In genomic region chr11:119726585-119727522, GRCh38 we compare ENCODE assay signal across 1 cellular context.
TF ChIP-seq lines count a peak whose summit lies in the region.

No MANE protein-coding gene starts in this region.

TF ChIP-seq in WTC11, 78 proteins besides CTCF, POLR2A, EP300 and RAD21 (continued from another document):
- TF ChIP-seq USF1 (CRISPR knock-in tag; IDR thresholded peaks at IDR 0.05), result peak; percentile 55
- TF ChIP-seq, protein P1, sequence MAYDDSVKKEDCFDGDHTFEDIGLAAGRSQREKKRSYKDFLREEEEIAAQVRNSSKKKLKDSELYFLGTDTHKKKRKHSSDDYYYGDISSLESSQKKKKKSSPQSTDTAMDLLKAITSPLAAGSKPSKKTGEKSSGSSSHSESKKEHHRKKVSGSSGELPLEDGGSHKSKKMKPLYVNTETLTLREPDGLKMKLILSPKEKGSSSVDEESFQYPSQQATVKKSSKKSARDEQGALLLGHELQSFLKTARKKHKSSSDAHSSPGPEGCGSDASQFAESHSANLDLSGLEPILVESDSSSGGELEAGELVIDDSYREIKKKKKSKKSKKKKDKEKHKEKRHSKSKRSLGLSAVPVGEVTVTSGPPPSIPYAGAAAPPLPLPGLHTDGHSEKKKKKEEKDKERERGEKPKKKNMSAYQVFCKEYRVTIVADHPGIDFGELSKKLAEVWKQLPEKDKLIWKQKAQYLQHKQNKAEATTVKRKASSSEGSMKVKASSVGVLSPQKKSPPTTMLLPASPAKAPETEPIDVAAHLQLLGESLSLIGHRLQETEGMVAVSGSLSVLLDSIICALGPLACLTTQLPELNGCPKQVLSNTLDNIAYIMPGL (CRISPR knock-in tag; IDR thresholded peaks at IDR 0.05), result no peak
- no peak for TF ChIP-seq ZNF671 (CRISPR knock-in tag; IDR thresholded peaks at IDR 0.05)
- TF ChIP-seq, protein P2, sequence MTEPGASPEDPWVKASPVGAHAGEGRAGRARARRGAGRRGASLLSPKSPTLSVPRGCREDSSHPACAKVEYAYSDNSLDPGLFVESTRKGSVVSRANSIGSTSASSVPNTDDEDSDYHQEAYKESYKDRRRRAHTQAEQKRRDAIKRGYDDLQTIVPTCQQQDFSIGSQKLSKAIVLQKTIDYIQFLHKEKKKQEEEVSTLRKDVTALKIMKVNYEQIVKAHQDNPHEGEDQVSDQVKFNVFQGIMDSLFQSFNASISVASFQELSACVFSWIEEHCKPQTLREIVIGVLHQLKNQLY (CRISPR knock-in tag; IDR thresholded peaks at IDR 0.05), result no peak
- TF ChIP-seq, protein P3, sequence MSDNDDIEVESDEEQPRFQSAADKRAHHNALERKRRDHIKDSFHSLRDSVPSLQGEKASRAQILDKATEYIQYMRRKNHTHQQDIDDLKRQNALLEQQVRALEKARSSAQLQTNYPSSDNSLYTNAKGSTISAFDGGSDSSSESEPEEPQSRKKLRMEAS (CRISPR knock-in tag; IDR thresholded peaks at IDR 0.05), result peak; percentile 9; the same call in 1 of the 2 replicates
- TF ChIP-seq, protein P4, sequence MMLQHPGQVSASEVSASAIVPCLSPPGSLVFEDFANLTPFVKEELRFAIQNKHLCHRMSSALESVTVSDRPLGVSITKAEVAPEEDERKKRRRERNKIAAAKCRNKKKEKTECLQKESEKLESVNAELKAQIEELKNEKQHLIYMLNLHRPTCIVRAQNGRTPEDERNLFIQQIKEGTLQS (CRISPR knock-in tag; conservative IDR thresholded peaks at IDR 0.05), result no peak
- peak; percentile 64; the same call in 1 of the 2 replicates for TF ChIP-seq TEAD1 (CRISPR knock-in tag; IDR thresholded peaks at IDR 0.05)
- TF ChIP-seq, protein P5, sequence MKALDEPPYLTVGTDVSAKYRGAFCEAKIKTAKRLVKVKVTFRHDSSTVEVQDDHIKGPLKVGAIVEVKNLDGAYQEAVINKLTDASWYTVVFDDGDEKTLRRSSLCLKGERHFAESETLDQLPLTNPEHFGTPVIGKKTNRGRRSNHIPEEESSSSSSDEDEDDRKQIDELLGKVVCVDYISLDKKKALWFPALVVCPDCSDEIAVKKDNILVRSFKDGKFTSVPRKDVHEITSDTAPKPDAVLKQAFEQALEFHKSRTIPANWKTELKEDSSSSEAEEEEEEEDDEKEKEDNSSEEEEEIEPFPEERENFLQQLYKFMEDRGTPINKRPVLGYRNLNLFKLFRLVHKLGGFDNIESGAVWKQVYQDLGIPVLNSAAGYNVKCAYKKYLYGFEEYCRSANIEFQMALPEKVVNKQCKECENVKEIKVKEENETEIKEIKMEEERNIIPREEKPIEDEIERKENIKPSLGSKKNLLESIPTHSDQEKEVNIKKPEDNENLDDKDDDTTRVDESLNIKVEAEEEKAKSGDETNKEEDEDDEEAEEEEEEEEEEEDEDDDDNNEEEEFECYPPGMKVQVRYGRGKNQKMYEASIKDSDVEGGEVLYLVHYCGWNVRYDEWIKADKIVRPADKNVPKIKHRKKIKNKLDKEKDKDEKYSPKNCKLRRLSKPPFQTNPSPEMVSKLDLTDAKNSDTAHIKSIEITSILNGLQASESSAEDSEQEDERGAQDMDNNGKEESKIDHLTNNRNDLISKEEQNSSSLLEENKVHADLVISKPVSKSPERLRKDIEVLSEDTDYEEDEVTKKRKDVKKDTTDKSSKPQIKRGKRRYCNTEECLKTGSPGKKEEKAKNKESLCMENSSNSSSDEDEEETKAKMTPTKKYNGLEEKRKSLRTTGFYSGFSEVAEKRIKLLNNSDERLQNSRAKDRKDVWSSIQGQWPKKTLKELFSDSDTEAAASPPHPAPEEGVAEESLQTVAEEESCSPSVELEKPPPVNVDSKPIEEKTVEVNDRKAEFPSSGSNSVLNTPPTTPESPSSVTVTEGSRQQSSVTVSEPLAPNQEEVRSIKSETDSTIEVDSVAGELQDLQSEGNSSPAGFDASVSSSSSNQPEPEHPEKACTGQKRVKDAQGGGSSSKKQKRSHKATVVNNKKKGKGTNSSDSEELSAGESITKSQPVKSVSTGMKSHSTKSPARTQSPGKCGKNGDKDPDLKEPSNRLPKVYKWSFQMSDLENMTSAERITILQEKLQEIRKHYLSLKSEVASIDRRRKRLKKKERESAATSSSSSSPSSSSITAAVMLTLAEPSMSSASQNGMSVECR (CRISPR knock-in tag; IDR thresholded peaks at IDR 0.05; ENCODE audit: borderline replicate concordance), result 0 out of 2 replicates have a peak, but pooled peaks have one; percentile 58
- TF ChIP-seq ETV6 (CRISPR knock-in tag; IDR thresholded peaks at IDR 0.05), result 0 out of 2 replicates have a peak, but pooled peaks have one; percentile 22
- no peak for TF ChIP-seq NR3C1 (CRISPR knock-in tag; conservative IDR thresholded peaks at IDR 0.05; ENCODE audit: low read depth)
- TF ChIP-seq TP53 (CRISPR knock-in tag; IDR thresholded peaks at IDR 0.05), result no peak
- TF ChIP-seq ELF4 (CRISPR knock-in tag; IDR thresholded peaks at IDR 0.05; ENCODE audit: low read depth), result no peak
- no peak for TF ChIP-seq NFE2L1 (CRISPR knock-in tag; IDR thresholded peaks at IDR 0.05)
- no peak for TF ChIP-seq IRF2 (CRISPR knock-in tag; IDR thresholded peaks at IDR 0.05; ENCODE audit: borderline replicate concordance, low read depth)
- TF ChIP-seq, protein P6, sequence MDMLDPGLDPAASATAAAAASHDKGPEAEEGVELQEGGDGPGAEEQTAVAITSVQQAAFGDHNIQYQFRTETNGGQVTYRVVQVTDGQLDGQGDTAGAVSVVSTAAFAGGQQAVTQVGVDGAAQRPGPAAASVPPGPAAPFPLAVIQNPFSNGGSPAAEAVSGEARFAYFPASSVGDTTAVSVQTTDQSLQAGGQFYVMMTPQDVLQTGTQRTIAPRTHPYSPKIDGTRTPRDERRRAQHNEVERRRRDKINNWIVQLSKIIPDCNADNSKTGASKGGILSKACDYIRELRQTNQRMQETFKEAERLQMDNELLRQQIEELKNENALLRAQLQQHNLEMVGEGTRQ (CRISPR knock-in tag; IDR thresholded peaks at IDR 0.05), result peak; percentile 50; the same call in 1 of the 2 replicates
- TF ChIP-seq JUN (CRISPR knock-in tag; IDR thresholded peaks at IDR 0.05), result no peak
- no peak for TF ChIP-seq FOXJ3 (CRISPR knock-in tag; IDR thresholded peaks at IDR 0.05; ENCODE audit: borderline replicate concordance)
- TF ChIP-seq, protein P7, sequence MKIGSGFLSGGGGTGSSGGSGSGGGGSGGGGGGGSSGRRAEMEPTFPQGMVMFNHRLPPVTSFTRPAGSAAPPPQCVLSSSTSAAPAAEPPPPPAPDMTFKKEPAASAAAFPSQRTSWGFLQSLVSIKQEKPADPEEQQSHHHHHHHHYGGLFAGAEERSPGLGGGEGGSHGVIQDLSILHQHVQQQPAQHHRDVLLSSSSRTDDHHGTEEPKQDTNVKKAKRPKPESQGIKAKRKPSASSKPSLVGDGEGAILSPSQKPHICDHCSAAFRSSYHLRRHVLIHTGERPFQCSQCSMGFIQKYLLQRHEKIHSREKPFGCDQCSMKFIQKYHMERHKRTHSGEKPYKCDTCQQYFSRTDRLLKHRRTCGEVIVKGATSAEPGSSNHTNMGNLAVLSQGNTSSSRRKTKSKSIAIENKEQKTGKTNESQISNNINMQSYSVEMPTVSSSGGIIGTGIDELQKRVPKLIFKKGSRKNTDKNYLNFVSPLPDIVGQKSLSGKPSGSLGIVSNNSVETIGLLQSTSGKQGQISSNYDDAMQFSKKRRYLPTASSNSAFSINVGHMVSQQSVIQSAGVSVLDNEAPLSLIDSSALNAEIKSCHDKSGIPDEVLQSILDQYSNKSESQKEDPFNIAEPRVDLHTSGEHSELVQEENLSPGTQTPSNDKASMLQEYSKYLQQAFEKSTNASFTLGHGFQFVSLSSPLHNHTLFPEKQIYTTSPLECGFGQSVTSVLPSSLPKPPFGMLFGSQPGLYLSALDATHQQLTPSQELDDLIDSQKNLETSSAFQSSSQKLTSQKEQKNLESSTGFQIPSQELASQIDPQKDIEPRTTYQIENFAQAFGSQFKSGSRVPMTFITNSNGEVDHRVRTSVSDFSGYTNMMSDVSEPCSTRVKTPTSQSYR (CRISPR knock-in tag; IDR thresholded peaks at IDR 0.05), result no peak
- no peak for TF ChIP-seq OVOL2 (CRISPR knock-in tag; IDR thresholded peaks at IDR 0.05; ENCODE audit: borderline replicate concordance)
- TF ChIP-seq SMAD4 (CRISPR knock-in tag; IDR thresholded peaks at IDR 0.05), result no peak
TF ChIP-seq in WTC11: peak in this region for 7.
